Comparison of ENCODE assay signal across 1 cellular context in the genomic region with DNA sequence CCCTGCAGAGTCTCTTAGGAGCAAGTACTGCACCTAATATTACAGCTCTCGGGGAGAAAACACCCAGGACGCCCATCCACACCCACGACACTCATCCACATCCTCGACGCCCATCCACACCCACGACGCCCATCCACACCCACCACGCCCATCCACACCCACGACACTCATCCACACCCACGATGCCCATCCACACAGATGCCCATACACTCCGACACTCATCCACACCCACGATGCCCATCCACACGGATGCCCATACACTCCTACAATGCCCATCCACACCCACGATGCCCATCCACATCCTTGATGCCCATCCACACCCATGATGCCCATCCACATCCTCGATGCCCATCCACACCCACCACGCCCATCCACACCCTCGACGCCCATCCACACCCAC.
TF ChIP-seq lines count a peak whose summit lies in the region.

No MANE protein-coding gene starts in this region.

TF ChIP-seq in HepG2, 621 proteins besides CTCF, POLR2A, EP300 and RAD21 (continued from another document):
- TF ChIP-seq, protein P1, sequence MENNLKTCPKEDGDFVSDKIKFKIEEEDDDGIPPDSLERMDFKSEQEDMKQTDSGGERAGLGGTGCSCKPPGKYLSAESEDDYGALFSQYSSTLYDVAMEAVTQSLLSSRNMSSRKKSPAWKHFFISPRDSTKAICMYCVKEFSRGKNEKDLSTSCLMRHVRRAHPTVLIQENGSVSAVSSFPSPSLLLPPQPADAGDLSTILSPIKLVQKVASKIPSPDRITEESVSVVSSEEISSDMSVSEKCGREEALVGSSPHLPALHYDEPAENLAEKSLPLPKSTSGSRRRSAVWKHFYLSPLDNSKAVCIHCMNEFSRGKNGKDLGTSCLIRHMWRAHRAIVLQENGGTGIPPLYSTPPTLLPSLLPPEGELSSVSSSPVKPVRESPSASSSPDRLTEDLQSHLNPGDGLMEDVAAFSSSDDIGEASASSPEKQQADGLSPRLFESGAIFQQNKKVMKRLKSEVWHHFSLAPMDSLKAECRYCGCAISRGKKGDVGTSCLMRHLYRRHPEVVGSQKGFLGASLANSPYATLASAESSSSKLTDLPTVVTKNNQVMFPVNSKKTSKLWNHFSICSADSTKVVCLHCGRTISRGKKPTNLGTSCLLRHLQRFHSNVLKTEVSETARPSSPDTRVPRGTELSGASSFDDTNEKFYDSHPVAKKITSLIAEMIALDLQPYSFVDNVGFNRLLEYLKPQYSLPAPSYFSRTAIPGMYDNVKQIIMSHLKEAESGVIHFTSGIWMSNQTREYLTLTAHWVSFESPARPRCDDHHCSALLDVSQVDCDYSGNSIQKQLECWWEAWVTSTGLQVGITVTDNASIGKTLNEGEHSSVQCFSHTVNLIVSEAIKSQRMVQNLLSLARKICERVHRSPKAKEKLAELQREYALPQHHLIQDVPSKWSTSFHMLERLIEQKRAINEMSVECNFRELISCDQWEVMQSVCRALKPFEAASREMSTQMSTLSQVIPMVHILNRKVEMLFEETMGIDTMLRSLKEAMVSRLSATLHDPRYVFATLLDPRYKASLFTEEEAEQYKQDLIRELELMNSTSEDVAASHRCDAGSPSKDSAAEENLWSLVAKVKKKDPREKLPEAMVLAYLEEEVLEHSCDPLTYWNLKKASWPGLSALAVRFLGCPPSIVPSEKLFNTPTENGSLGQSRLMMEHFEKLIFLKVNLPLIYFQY (CRISPR knock-in tag; IDR thresholded peaks at IDR 0.05; ENCODE audit: borderline replicate concordance): no peak
- no peak for TF ChIP-seq CBX1 (IDR thresholded peaks at IDR 0.05; ENCODE audit: low read depth)
- no peak for TF ChIP-seq RBAK (CRISPR knock-in tag; IDR thresholded peaks at IDR 0.05)
- TF ChIP-seq HNRNPL (IDR thresholded peaks at IDR 0.05; ENCODE audit: low read depth, low read length): peak; percentile 52; the same call in 1 of the 2 replicates
- TF ChIP-seq, protein P2, sequence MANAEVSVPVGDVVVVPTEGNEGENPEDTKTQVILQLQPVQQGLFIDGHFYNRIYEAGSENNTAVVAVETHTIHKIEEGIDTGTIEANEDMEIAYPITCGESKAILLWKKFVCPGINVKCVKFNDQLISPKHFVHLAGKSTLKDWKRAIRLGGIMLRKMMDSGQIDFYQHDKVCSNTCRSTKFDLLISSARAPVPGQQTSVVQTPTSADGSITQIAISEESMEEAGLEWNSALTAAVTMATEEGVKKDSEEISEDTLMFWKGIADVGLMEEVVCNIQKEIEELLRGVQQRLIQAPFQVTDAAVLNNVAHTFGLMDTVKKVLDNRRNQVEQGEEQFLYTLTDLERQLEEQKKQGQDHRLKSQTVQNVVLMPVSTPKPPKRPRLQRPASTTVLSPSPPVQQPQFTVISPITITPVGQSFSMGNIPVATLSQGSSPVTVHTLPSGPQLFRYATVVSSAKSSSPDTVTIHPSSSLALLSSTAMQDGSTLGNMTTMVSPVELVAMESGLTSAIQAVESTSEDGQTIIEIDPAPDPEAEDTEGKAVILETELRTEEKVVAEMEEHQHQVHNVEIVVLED (CRISPR knock-in tag; IDR thresholded peaks at IDR 0.05; ENCODE audit: borderline replicate concordance): no peak
